In genomic region chr1:185352067-185352466, GRCh38 we compare ENCODE assay signal across 1 cellular context.
TF ChIP-seq lines count a peak whose summit lies in the region.

No MANE protein-coding gene starts in this region.

TF ChIP-seq in HepG2, 621 proteins besides CTCF, POLR2A, EP300 and RAD21 (continued from another document):
- TF ChIP-seq ZNF512B (CRISPR knock-in tag; IDR thresholded peaks at IDR 0.05; ENCODE audit: borderline replicate concordance), result no peak
- TF ChIP-seq ZXDC (CRISPR knock-in tag; IDR thresholded peaks at IDR 0.05), result no peak
